ENCODE assay signal across 1 cellular context in genomic region chr1:109263597-109264378, GRCh38.
TF ChIP-seq lines count a peak whose summit lies in the region.

No MANE protein-coding gene starts in this region.

TF ChIP-seq in K562, 482 proteins besides CTCF, POLR2A, EP300 and RAD21 (continued from another document and continues in another):
- TF ChIP-seq PCBP2 (IDR thresholded peaks at IDR 0.05; ENCODE audit: low read depth, low read length, poor library complexity, severe bottlenecking), result no peak
- peak in 1 of 2 experiments; percentile 84; a peak in 2 of 3 replicates for TF ChIP-seq CBX3 (IDR thresholded peaks at IDR 0.05; ENCODE audit: borderline replicate concordance in 1 of 2, low read length in 2 of 2)
- no peak for TF ChIP-seq U2AF1 (optimal IDR thresholded peaks at IDR 0.05; ENCODE audit: low read depth, low read length)
- TF ChIP-seq KAT7 (CRISPR knock-in tag; IDR thresholded peaks at IDR 0.05; ENCODE audit: borderline replicate concordance), result no peak
- TF ChIP-seq, protein P1, sequence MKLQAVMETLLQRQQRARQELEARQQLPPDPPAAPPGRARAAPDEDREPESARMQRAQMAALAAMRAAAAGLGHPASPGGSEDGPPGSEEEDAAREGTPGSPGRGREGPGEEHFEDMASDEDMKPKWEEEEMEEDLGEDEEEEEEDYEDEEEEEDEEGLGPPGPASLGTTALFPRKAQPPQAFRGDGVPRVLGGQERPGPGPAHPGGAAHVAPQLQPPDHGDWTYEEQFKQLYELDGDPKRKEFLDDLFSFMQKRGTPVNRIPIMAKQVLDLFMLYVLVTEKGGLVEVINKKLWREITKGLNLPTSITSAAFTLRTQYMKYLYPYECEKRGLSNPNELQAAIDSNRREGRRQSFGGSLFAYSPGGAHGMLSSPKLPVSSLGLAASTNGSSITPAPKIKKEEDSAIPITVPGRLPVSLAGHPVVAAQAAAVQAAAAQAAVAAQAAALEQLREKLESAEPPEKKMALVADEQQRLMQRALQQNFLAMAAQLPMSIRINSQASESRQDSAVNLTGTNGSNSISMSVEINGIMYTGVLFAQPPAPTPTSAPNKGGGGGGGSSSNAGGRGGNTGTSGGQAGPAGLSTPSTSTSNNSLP (IDR thresholded peaks at IDR 0.05; ENCODE audit: borderline replicate concordance, low read depth, low read length), result no peak
- no peak for TF ChIP-seq ILF3 (IDR thresholded peaks at IDR 0.05; ENCODE audit: borderline replicate concordance)
- no peak for TF ChIP-seq DIDO1 (tag; IDR thresholded peaks at IDR 0.05; ENCODE audit: low read depth)
- no peak for TF ChIP-seq SMAD3 (CRISPR knock-in tag; conservative IDR thresholded peaks at IDR 0.05)
- no peak for TF ChIP-seq MXI1 (IDR thresholded peaks at IDR 0.05; ENCODE audit: low read depth, low read length)
- no peak for TF ChIP-seq RERE (CRISPR knock-in tag; IDR thresholded peaks at IDR 0.05; ENCODE audit: borderline replicate concordance)
- TF ChIP-seq ZBTB12 (CRISPR knock-in tag; IDR thresholded peaks at IDR 0.05), result no peak
- TF ChIP-seq E2F3 (CRISPR knock-in tag; IDR thresholded peaks at IDR 0.05), result no peak
- TF ChIP-seq PRPF4 (IDR thresholded peaks at IDR 0.05; ENCODE audit: insufficient read depth, low read depth, low read length, poor library complexity, severe bottlenecking), result no peak
- TF ChIP-seq SOX6 (IDR thresholded peaks at IDR 0.05), result peak; percentile 85
- no peak for TF ChIP-seq CUX1 (CRISPR knock-in tag; IDR thresholded peaks at IDR 0.05)
- TF ChIP-seq MIER1 (IDR thresholded peaks at IDR 0.05; ENCODE audit: low read depth), result no peak
- TF ChIP-seq ELF4 (CRISPR knock-in tag; IDR thresholded peaks at IDR 0.05), result no peak
- no peak; a peak in 1 of 4 replicates for TF ChIP-seq FOXK2 (conservative IDR thresholded peaks at IDR 0.05 in 1 of 2, IDR thresholded peaks at IDR 0.05 in 1 of 2; ENCODE audit: low read depth in 2 of 2)
- TF ChIP-seq HNRNPH1 (optimal IDR thresholded peaks at IDR 0.05; ENCODE audit: low read depth, low read length), result no peak
- TF ChIP-seq ZNF668 (CRISPR knock-in tag; IDR thresholded peaks at IDR 0.05), result no peak
- peak; percentile 97 for TF ChIP-seq TFAP4 (CRISPR knock-in tag; IDR thresholded peaks at IDR 0.05; ENCODE audit: borderline replicate concordance)
- no peak for TF ChIP-seq ZNF518B (CRISPR knock-in tag; IDR thresholded peaks at IDR 0.05)
- TF ChIP-seq, protein P2, sequence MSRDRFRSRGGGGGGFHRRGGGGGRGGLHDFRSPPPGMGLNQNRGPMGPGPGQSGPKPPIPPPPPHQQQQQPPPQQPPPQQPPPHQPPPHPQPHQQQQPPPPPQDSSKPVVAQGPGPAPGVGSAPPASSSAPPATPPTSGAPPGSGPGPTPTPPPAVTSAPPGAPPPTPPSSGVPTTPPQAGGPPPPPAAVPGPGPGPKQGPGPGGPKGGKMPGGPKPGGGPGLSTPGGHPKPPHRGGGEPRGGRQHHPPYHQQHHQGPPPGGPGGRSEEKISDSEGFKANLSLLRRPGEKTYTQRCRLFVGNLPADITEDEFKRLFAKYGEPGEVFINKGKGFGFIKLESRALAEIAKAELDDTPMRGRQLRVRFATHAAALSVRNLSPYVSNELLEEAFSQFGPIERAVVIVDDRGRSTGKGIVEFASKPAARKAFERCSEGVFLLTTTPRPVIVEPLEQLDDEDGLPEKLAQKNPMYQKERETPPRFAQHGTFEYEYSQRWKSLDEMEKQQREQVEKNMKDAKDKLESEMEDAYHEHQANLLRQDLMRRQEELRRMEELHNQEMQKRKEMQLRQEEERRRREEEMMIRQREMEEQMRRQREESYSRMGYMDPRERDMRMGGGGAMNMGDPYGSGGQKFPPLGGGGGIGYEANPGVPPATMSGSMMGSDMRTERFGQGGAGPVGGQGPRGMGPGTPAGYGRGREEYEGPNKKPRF (IDR thresholded peaks at IDR 0.05; ENCODE audit: low read depth, low read length), result no peak
- TF ChIP-seq, protein P3, sequence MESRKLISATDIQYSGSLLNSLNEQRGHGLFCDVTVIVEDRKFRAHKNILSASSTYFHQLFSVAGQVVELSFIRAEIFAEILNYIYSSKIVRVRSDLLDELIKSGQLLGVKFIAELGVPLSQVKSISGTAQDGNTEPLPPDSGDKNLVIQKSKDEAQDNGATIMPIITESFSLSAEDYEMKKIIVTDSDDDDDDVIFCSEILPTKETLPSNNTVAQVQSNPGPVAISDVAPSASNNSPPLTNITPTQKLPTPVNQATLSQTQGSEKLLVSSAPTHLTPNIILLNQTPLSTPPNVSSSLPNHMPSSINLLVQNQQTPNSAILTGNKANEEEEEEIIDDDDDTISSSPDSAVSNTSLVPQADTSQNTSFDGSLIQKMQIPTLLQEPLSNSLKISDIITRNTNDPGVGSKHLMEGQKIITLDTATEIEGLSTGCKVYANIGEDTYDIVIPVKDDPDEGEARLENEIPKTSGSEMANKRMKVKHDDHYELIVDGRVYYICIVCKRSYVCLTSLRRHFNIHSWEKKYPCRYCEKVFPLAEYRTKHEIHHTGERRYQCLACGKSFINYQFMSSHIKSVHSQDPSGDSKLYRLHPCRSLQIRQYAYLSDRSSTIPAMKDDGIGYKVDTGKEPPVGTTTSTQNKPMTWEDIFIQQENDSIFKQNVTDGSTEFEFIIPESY (CRISPR knock-in tag; IDR thresholded peaks at IDR 0.05), result peak; percentile 100
